ENCODE assay signal across 19 cellular contexts in the genomic region with DNA sequence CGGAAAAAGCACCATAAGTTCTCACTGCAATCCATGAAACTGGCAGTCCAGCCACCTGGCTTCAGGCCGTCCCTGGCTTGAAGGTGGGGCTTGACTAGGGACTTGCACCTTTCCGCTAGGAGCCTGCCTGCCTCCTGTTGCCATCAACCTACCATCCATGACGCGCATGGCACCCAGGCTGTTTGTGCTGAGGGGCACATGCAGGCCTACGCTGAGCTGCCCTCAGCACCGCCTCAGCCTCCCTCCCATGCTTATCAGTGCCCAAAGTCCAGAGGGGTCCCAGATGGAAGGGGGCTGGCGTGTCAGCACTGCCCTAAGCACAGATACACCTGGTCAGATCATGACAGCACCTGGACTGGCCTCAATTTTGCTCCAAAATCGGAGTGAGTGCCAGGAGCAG.
DNase-seq lines count a peak whose midpoint lies in the region; ATAC-seq, FAIRE-seq and TF ChIP-seq lines count a peak whose summit lies in the region.
"Had no signal": no experiment of that assay in that cellular context is flagged by ENCODE, and none has a peak within 500 bp of the region (broad histone marks: within the 10 kb centered on the region; RNA-seq: fewer than 3 reads in every experiment).

No MANE protein-coding gene starts in this region.

- H3K9me3 Mint-ChIP-seq in stimulated activated effector memory CD8-positive, alpha-beta T cell treated with anti-CD3 and anti-CD28 coated beads, Interleukin-12 subunit alpha, Interleukin-12 subunit beta, amount 100 ng/mL, for 72 hours, result peaks cover 12% of the 10 kb centered on the region
- peaks cover 3 to 19% (median 11%) of the 10 kb centered on the region in 3 donors for H3K9me3 Mint-ChIP-seq in T-cell

- TF ChIP-seq CTCF in DND-41 (IDR thresholded peaks at IDR 0.05; ENCODE audit: borderline replicate concordance, extremely low read depth, low read length, poor library complexity, severe bottlenecking) (no peak), HepG2 (CRISPR knock-in tag; IDR thresholded peaks at IDR 0.05) (no peak)

- no peak for TF ChIP-seq POLR2A in HepG2 (IDR thresholded peaks at IDR 0.05; ENCODE audit: insufficient read depth in 1 of 2, low read depth in 2 of 2, low read length in 2 of 2)

- no peaks in the 10 kb centered on the region for H3K4me1 ChIP-seq in DND-41 (ENCODE audit: insufficient read depth, low read length)
- no peaks in the 10 kb centered on the region for H3K4me1 ChIP-seq in HepG2 (ENCODE audit: insufficient read depth, low read length)

- no peak for DNase-seq in DND-41
- DNase-seq in HepG2 (ENCODE audit: low spot score), result no peak
- no peak for DNase-seq in stimulated activated effector memory CD8-positive, alpha-beta T cell treated with anti-CD3 and anti-CD28 coated beads, Interleukin-12 subunit alpha, Interleukin-12 subunit beta, amount 100 ng/mL, for 72 hours (ENCODE audit: low spot score in 2 of 2)
- DNase-seq in NCI-H1436 (lab: John Stamatoyannopoulos, UW), result no peak
- DNase-seq in EL, result no peak
- DNase-seq in mesenteric fat pad (ENCODE audit: low spot score), result no peak
- no peak for DNase-seq in T-cell
- DNase-seq: CD8-positive, alpha-beta T cell; COR-L47; DMS153; DMS79 treated with DMSO at 0.1 percent for 48 hours; GF-D8 had no signal

- BruUV-seq in HepG2 (replicated peaks; lab: Mats Ljungman, UMichigan), result no TSS peak

- TF ChIP-seq EP300 in HepG2 (IDR thresholded peaks at IDR 0.05; ENCODE audit: low read depth in 2 of 2, low read length in 2 of 2), result no peak
- TF ChIP-seq EP300 in HepG2 (CRISPR knock-in tag; IDR thresholded peaks at IDR 0.05; ENCODE audit: borderline replicate concordance), result no peak

- no peak overlapping the region for H3K27ac Mint-ChIP-seq in stimulated activated effector memory CD8-positive, alpha-beta T cell treated with anti-CD3 and anti-CD28 coated beads, Interleukin-12 subunit alpha, Interleukin-12 subunit beta, amount 100 ng/mL, for 72 hours
- no peak overlapping the region for H3K27ac Mint-ChIP-seq in T-cell
- H3K27ac Mint-ChIP-seq: CD14-positive monocyte; CD8-positive, alpha-beta T cell; IgD-negative memory B cell had no signal

- intact Hi-C loops in HepG2 (cut with micrococcal nuclease; ENCODE audit: unreplicated experiment), result loop anchor here (5.0 kb wide), 1 partner anchor 651 kb away; no protein-coding TSS in a partner anchor

- no peak overlapping the region for H3K9ac ChIP-seq in DND-41 (ENCODE audit: low read depth, low read length)
- no peak overlapping the region for H3K9ac ChIP-seq in HepG2 (ENCODE audit: insufficient read depth, low read depth, low read length)

- no peak overlapping the region for H3K4me2 ChIP-seq in DND-41 (ENCODE audit: insufficient read depth, low read length)
- no peak overlapping the region for H3K4me2 ChIP-seq in HepG2 (ENCODE audit: low read depth, low read length)

- in situ Hi-C loops in HepG2 (cut with HindIII; ENCODE audit: extremely low pct_ligation_motif_present, low pct_unique_long_range_greater_than_20kb), result loop anchor here (25.0 kb wide), 1 partner anchor 646 kb away; the partner anchor contains the start of gene TGFB2

- H4K20me1 ChIP-seq in DND-41 (ENCODE audit: insufficient read depth, low read length), result no peaks in the 10 kb centered on the region
- H4K20me1 ChIP-seq in HepG2 (ENCODE audit: insufficient read depth, low read length), result no peaks in the 10 kb centered on the region

- FAIRE-seq in HepG2 (lab: Jason Lieb, UNC), result no peak
- FAIRE-seq: D721Med, GM19239 had no signal

- H3K27me3 ChIP-seq in DND-41 (ENCODE audit: insufficient read depth, low read length, poor library complexity) (no peaks in the 10 kb centered on the region), HepG2 (ENCODE audit: control insufficient read depth in 1 of 2, insufficient read depth in 2 of 2, low read length in 2 of 2) (no peaks in the 10 kb centered on the region)

- H3K79me2 ChIP-seq in DND-41 (ENCODE audit: insufficient read depth, low read length) (no peaks in the 10 kb centered on the region), HepG2 (ENCODE audit: insufficient read depth, low read length) (no peaks in the 10 kb centered on the region)

- POLR2A ChIA-PET in HepG2 (lab: Yijun Ruan, JAX), result no interaction called here
- POLR2A ChIA-PET in T-cell (lab: Charles Lee), result no interaction called here

- H3K36me3 ChIP-seq in DND-41 (ENCODE audit: insufficient read depth, low read length) (no peaks in the 10 kb centered on the region), HepG2 (replicated peaks in 1 of 2; ENCODE audit: control insufficient read depth in 1 of 2, insufficient read depth in 2 of 2, low read length in 2 of 2) (no peaks in the 10 kb centered on the region)

- 0 out of 3 replicates have a peak, but pooled peaks have one; percentile 5 for ATAC-seq in DND-41 (ENCODE audit: insufficient read depth, low read depth)
- ATAC-seq in HG03342 (IDR thresholded peaks at IDR 0.05; ENCODE audit: unreplicated experiment), result peak; percentile 9
- peak; percentile 38 for ATAC-seq in HepG2
- ATAC-seq in stimulated activated effector memory CD8-positive, alpha-beta T cell treated with anti-CD3 and anti-CD28 coated beads, Interleukin-12 subunit alpha, Interleukin-12 subunit beta, amount 100 ng/mL, for 72 hours, result peak; percentile 11
- no peak for ATAC-seq in T-cell (replicated peaks in 1 of 4)
- ATAC-seq: CD8-positive, alpha-beta T cell had no signal

- no peaks in the 10 kb centered on the region for H3K4me1 Mint-ChIP-seq in stimulated activated effector memory CD8-positive, alpha-beta T cell treated with anti-CD3 and anti-CD28 coated beads, Interleukin-12 subunit alpha, Interleukin-12 subunit beta, amount 100 ng/mL, for 72 hours
- no peaks in the 10 kb centered on the region for H3K4me1 Mint-ChIP-seq in T-cell
- H3K4me1 Mint-ChIP-seq: CD14-positive monocyte, IgD-negative memory B cell had no signal

- CTCF ChIA-PET in HepG2 (lab: Yijun Ruan, JAX; ENCODE audit: low intra/inter-chr PET ratio, low total read pairs), result no interaction called here
- CTCF ChIA-PET in T-cell (lab: Charles Lee), result no interaction called here

- H3K36me3 Mint-ChIP-seq in stimulated activated effector memory CD8-positive, alpha-beta T cell treated with anti-CD3 and anti-CD28 coated beads, Interleukin-12 subunit alpha, Interleukin-12 subunit beta, amount 100 ng/mL, for 72 hours, result peaks cover 6% of the 10 kb centered on the region
- H3K36me3 Mint-ChIP-seq in T-cell, result no peaks in the 10 kb centered on the region
- H3K36me3 Mint-ChIP-seq: CD14-positive monocyte; CD8-positive, alpha-beta T cell; IgD-negative memory B cell had no signal

- no CpG with 5 or more reads among the region's 9 CpGs for WGBS in HepG2 (ENCODE audit: low lambda C conversion rate)

- no peak overlapping the region for H3K4me3 ChIP-seq in DND-41 (ENCODE audit: low read depth in 1 of 2, low read length in 2 of 2)
- no peak overlapping the region for H3K4me3 ChIP-seq in HepG2 (replicated peaks in 1 of 3; ENCODE audit: insufficient read depth in 1 of 3, low read depth in 2 of 3, low read length in 3 of 3)

- H2AFZ ChIP-seq in DND-41 (ENCODE audit: low read depth, low read length) (no peak overlapping the region), HepG2 (ENCODE audit: low read length) (no peak overlapping the region)

- no peak for TF ChIP-seq RAD21 in HepG2 (CRISPR knock-in tag; IDR thresholded peaks at IDR 0.05)

- no peak overlapping the region for H3K4me3 Mint-ChIP-seq in stimulated activated effector memory CD8-positive, alpha-beta T cell treated with anti-CD3 and anti-CD28 coated beads, Interleukin-12 subunit alpha, Interleukin-12 subunit beta, amount 100 ng/mL, for 72 hours
- no peak overlapping the region for H3K4me3 Mint-ChIP-seq in T-cell
- H3K4me3 Mint-ChIP-seq: CD14-positive monocyte; CD8-positive, alpha-beta T cell; IgD-negative memory B cell had no signal

- H3K27me3 Mint-ChIP-seq in T-cell, result no peaks in the 10 kb centered on the region

- H3K9me3 ChIP-seq in DND-41 (ENCODE audit: insufficient read depth, low read length, severe bottlenecking), result no peaks in the 10 kb centered on the region
- no peaks in the 10 kb centered on the region for H3K9me3 ChIP-seq in HepG2 (ENCODE audit: low read length)

- no peak overlapping the region for H3K27ac ChIP-seq in DND-41 (ENCODE audit: low read length)
- H3K27ac ChIP-seq in HepG2 (ENCODE audit: extremely low read length, insufficient read depth, low read length), result no peak overlapping the region
- H3K27ac ChIP-seq: 22Rv1, HL-60 had no signal

TF ChIP-seq in HepG2, 621 proteins besides CTCF, POLR2A, EP300 and RAD21:
- TF ChIP-seq ZNF333 (CRISPR knock-in tag; IDR thresholded peaks at IDR 0.05; ENCODE audit: borderline replicate concordance), result no peak
- no peak for TF ChIP-seq STAG1 (CRISPR knock-in tag; IDR thresholded peaks at IDR 0.05)
- no peak for TF ChIP-seq AHR (CRISPR knock-in tag; IDR thresholded peaks at IDR 0.05)
- TF ChIP-seq TBX3 (IDR thresholded peaks at IDR 0.05; ENCODE audit: borderline replicate concordance), result no peak
- TF ChIP-seq TBP (CRISPR knock-in tag; IDR thresholded peaks at IDR 0.05), result no peak
- TF ChIP-seq NFIC (IDR thresholded peaks at IDR 0.05; ENCODE audit: low read length), result no peak
- TF ChIP-seq PITX1 (CRISPR knock-in tag; IDR thresholded peaks at IDR 0.05), result no peak
- no peak for TF ChIP-seq CEBPB (IDR thresholded peaks at IDR 0.05; ENCODE audit: borderline replicate concordance, low read depth, low read length)
- TF ChIP-seq PHB2 (IDR thresholded peaks at IDR 0.05; ENCODE audit: partially characterized antibody), result no peak
TF ChIP-seq in HepG2: peak in this region for 0.

Comparison
In these comparisons a context has a peak if more than half of its experiments do, and no peak if none do; other contexts are left out.
1. ATAC-seq: peak in DND-41 (single experiment), HG03342 (single experiment), HepG2 (single experiment) and stimulated activated effector memory CD8-positive, alpha-beta T cell treated with anti-CD3 and anti-CD28 coated beads, Interleukin-12 subunit alpha, Interleukin-12 subunit beta, amount 100 ng/mL, for 72 hours (single experiment); none in T-cell (0 of 4).